Comparison of ENCODE assay signal across 1 cellular context in the genomic region with DNA sequence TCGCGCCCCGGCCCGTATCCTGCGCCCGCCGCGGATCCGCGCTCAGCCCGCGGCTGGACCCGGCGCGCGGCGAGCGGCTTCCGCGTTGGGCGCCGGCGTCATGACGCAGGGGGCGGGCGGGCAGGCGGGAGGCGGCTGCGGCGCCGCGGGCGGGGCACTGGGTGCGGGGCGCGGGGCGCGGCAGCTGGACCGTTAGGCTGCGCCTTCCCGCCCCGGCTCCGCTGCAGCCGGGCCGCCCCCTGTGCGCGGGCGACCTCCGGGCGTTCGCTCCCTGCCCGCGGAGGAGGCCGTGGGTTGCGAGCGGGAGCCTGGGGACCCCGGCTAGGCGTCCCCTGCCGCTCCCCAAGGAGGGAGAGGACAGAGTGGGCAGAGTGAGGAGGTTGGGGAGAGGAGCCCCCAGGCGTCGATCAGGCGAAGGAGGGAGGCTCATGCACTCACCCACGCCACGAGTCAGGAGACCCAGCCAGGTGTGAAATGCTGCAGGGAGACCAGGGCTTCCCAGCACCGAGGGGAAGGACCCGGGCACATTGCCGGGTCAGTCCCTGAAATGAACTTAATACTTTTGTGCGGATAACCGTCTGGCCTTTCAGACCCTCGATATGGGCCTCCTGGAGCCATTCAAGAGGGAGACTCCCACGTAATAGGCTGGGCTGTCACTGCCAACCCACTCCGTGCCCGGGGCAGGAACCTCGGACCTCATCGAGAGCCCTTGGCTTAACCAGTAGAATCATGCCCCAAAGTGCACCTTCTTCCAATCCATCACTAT.
TF ChIP-seq lines count a peak whose summit lies in the region.

A gene (minus strand): TSS at position 55 of the 766 bp plus-strand sequence. CDS start 252 bp downstream, outside the sequence.

TF ChIP-seq in K562, 482 proteins besides CTCF, POLR2A, EP300 and RAD21 (continued from another document and continues in another):
- TF ChIP-seq, protein P1, sequence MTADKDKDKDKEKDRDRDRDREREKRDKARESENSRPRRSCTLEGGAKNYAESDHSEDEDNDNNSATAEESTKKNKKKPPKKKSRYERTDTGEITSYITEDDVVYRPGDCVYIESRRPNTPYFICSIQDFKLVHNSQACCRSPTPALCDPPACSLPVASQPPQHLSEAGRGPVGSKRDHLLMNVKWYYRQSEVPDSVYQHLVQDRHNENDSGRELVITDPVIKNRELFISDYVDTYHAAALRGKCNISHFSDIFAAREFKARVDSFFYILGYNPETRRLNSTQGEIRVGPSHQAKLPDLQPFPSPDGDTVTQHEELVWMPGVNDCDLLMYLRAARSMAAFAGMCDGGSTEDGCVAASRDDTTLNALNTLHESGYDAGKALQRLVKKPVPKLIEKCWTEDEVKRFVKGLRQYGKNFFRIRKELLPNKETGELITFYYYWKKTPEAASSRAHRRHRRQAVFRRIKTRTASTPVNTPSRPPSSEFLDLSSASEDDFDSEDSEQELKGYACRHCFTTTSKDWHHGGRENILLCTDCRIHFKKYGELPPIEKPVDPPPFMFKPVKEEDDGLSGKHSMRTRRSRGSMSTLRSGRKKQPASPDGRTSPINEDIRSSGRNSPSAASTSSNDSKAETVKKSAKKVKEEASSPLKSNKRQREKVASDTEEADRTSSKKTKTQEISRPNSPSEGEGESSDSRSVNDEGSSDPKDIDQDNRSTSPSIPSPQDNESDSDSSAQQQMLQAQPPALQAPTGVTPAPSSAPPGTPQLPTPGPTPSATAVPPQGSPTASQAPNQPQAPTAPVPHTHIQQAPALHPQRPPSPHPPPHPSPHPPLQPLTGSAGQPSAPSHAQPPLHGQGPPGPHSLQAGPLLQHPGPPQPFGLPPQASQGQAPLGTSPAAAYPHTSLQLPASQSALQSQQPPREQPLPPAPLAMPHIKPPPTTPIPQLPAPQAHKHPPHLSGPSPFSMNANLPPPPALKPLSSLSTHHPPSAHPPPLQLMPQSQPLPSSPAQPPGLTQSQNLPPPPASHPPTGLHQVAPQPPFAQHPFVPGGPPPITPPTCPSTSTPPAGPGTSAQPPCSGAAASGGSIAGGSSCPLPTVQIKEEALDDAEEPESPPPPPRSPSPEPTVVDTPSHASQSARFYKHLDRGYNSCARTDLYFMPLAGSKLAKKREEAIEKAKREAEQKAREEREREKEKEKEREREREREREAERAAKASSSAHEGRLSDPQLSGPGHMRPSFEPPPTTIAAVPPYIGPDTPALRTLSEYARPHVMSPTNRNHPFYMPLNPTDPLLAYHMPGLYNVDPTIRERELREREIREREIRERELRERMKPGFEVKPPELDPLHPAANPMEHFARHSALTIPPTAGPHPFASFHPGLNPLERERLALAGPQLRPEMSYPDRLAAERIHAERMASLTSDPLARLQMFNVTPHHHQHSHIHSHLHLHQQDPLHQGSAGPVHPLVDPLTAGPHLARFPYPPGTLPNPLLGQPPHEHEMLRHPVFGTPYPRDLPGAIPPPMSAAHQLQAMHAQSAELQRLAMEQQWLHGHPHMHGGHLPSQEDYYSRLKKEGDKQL (CRISPR knock-in tag; IDR thresholded peaks at IDR 0.05; ENCODE audit: borderline replicate concordance), result 0 out of 2 replicates have a peak, but pooled peaks have one; percentile 89
- TF ChIP-seq ZNF584 (CRISPR knock-in tag; IDR thresholded peaks at IDR 0.05; ENCODE audit: low read depth) (no peak), CEBPG (CRISPR knock-in tag; IDR thresholded peaks at IDR 0.05) (no peak), CEBPG (tag; conservative IDR thresholded peaks at IDR 0.05 in 1 of 2, IDR thresholded peaks at IDR 0.05 in 1 of 2) (no peak), TEAD4 (IDR thresholded peaks at IDR 0.05; ENCODE audit: low read length) (0 out of 2 replicates have a peak, but pooled peaks have one; percentile 12), TEAD4 (CRISPR knock-in tag; IDR thresholded peaks at IDR 0.05; ENCODE audit: borderline replicate concordance) (no peak), IRF2 (CRISPR knock-in tag; IDR thresholded peaks at IDR 0.05) (no peak), FOSL1 (tag; conservative IDR thresholded peaks at IDR 0.05) (peak; percentile 44; the same call in 1 of the 2 replicates), ZNF41 (CRISPR knock-in tag; conservative IDR thresholded peaks at IDR 0.05) (no peak), ILF3 (IDR thresholded peaks at IDR 0.05; ENCODE audit: borderline replicate concordance) (no peak; the same call in 1 of the 2 replicates), ZNF431 (CRISPR knock-in tag; IDR thresholded peaks at IDR 0.05) (peak; percentile 78; the same call in 1 of the 2 replicates), RB1 (IDR thresholded peaks at IDR 0.05; ENCODE audit: low read depth) (peak; percentile 78; the same call in 1 of the 2 replicates), SREBF1 (IDR thresholded peaks at IDR 0.05; ENCODE audit: borderline replicate concordance, low read depth, low read length) (no peak), RAD51 (IDR thresholded peaks at IDR 0.05; ENCODE audit: borderline replicate concordance, low read depth) (no peak), HDAC6 (IDR thresholded peaks at IDR 0.05; ENCODE audit: low read depth, low read length) (no peak), FOXK2 (conservative IDR thresholded peaks at IDR 0.05 in 1 of 2, IDR thresholded peaks at IDR 0.05 in 1 of 2; ENCODE audit: low read depth in 2 of 2) (no peak), RUNX1 (IDR thresholded peaks at IDR 0.05; ENCODE audit: low read depth) (no peak), CBX2 (IDR thresholded peaks at IDR 0.05; ENCODE audit: insufficient read depth, low read length, poor library complexity, severe bottlenecking) (no peak), ZFP1 (CRISPR knock-in tag; IDR thresholded peaks at IDR 0.05) (no peak), ZNF12 (CRISPR knock-in tag; IDR thresholded peaks at IDR 0.05) (no peak), MAFF (IDR thresholded peaks at IDR 0.05; ENCODE audit: low read length) (no peak), POLR2G (IDR thresholded peaks at IDR 0.05; ENCODE audit: low read depth, low read length) (peak; percentile 85), RHOXF2B (CRISPR knock-in tag; conservative IDR thresholded peaks at IDR 0.05) (no peak), SMARCE1 (IDR thresholded peaks at IDR 0.05) (no peak), ZBTB1 (CRISPR knock-in tag; IDR thresholded peaks at IDR 0.05; ENCODE audit: borderline replicate concordance, low read depth) (peak; percentile 79), CEBPB (tag; IDR thresholded peaks at IDR 0.05) (no peak), DMBX1 (CRISPR knock-in tag; IDR thresholded peaks at IDR 0.05; ENCODE audit: borderline replicate concordance) (0 out of 2 replicates have a peak, but pooled peaks have one; percentile 71)
- TF ChIP-seq, protein P2, sequence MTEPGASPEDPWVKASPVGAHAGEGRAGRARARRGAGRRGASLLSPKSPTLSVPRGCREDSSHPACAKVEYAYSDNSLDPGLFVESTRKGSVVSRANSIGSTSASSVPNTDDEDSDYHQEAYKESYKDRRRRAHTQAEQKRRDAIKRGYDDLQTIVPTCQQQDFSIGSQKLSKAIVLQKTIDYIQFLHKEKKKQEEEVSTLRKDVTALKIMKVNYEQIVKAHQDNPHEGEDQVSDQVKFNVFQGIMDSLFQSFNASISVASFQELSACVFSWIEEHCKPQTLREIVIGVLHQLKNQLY (CRISPR knock-in tag; conservative IDR thresholded peaks at IDR 0.05), result no peak
- TF ChIP-seq, protein P3, sequence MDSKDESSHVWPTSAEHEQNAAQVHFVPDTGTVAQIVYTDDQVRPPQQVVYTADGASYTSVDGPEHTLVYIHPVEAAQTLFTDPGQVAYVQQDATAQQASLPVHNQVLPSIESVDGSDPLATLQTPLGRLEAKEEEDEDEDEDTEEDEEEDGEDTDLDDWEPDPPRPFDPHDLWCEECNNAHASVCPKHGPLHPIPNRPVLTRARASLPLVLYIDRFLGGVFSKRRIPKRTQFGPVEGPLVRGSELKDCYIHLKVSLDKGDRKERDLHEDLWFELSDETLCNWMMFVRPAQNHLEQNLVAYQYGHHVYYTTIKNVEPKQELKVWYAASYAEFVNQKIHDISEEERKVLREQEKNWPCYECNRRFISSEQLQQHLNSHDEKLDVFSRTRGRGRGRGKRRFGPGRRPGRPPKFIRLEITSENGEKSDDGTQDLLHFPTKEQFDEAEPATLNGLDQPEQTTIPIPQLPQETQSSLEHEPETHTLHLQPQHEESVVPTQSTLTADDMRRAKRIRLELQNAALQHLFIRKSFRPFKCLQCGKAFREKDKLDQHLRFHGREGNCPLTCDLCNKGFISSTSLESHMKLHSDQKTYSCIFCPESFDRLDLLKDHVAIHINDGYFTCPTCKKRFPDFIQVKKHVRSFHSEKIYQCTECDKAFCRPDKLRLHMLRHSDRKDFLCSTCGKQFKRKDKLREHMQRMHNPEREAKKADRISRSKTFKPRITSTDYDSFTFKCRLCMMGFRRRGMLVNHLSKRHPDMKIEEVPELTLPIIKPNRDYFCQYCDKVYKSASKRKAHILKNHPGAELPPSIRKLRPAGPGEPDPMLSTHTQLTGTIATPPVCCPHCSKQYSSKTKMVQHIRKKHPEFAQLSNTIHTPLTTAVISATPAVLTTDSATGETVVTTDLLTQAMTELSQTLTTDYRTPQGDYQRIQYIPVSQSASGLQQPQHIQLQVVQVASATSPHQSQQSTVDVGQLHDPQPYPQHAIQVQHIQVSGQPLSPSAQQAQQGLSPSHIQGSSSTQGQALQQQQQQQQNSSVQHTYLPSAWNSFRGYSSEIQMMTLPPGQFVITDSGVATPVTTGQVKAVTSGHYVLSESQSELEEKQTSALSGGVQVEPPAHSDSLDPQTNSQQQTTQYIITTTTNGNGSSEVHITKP (IDR thresholded peaks at IDR 0.05; ENCODE audit: partially characterized antibody), result no peak
- TF ChIP-seq, protein P4, sequence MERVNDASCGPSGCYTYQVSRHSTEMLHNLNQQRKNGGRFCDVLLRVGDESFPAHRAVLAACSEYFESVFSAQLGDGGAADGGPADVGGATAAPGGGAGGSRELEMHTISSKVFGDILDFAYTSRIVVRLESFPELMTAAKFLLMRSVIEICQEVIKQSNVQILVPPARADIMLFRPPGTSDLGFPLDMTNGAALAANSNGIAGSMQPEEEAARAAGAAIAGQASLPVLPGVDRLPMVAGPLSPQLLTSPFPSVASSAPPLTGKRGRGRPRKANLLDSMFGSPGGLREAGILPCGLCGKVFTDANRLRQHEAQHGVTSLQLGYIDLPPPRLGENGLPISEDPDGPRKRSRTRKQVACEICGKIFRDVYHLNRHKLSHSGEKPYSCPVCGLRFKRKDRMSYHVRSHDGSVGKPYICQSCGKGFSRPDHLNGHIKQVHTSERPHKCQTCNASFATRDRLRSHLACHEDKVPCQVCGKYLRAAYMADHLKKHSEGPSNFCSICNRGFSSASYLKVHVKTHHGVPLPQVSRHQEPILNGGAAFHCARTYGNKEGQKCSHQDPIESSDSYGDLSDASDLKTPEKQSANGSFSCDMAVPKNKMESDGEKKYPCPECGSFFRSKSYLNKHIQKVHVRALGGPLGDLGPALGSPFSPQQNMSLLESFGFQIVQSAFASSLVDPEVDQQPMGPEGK (CRISPR knock-in tag; IDR thresholded peaks at IDR 0.05; ENCODE audit: borderline replicate concordance), result no peak
- TF ChIP-seq, protein P5, sequence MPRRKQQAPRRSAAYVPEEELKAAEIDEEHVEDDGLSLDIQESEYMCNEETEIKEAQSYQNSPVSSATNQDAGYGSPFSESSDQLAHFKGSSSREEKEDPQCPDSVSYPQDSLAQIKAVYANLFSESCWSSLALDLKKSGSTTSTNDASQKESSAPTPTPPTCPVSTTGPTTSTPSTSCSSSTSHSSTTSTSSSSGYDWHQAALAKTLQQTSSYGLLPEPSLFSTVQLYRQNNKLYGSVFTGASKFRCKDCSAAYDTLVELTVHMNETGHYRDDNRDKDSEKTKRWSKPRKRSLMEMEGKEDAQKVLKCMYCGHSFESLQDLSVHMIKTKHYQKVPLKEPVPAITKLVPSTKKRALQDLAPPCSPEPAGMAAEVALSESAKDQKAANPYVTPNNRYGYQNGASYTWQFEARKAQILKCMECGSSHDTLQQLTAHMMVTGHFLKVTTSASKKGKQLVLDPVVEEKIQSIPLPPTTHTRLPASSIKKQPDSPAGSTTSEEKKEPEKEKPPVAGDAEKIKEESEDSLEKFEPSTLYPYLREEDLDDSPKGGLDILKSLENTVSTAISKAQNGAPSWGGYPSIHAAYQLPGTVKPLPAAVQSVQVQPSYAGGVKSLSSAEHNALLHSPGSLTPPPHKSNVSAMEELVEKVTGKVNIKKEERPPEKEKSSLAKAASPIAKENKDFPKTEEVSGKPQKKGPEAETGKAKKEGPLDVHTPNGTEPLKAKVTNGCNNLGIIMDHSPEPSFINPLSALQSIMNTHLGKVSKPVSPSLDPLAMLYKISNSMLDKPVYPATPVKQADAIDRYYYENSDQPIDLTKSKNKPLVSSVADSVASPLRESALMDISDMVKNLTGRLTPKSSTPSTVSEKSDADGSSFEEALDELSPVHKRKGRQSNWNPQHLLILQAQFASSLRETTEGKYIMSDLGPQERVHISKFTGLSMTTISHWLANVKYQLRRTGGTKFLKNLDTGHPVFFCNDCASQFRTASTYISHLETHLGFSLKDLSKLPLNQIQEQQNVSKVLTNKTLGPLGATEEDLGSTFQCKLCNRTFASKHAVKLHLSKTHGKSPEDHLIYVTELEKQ (CRISPR knock-in tag; IDR thresholded peaks at IDR 0.05), result no peak
- TF ChIP-seq, protein P6, sequence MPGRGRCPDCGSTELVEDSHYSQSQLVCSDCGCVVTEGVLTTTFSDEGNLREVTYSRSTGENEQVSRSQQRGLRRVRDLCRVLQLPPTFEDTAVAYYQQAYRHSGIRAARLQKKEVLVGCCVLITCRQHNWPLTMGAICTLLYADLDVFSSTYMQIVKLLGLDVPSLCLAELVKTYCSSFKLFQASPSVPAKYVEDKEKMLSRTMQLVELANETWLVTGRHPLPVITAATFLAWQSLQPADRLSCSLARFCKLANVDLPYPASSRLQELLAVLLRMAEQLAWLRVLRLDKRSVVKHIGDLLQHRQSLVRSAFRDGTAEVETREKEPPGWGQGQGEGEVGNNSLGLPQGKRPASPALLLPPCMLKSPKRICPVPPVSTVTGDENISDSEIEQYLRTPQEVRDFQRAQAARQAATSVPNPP (IDR thresholded peaks at IDR 0.05; ENCODE audit: borderline replicate concordance, insufficient read depth, insufficient read length), result no peak
- TF ChIP-seq, protein P7, sequence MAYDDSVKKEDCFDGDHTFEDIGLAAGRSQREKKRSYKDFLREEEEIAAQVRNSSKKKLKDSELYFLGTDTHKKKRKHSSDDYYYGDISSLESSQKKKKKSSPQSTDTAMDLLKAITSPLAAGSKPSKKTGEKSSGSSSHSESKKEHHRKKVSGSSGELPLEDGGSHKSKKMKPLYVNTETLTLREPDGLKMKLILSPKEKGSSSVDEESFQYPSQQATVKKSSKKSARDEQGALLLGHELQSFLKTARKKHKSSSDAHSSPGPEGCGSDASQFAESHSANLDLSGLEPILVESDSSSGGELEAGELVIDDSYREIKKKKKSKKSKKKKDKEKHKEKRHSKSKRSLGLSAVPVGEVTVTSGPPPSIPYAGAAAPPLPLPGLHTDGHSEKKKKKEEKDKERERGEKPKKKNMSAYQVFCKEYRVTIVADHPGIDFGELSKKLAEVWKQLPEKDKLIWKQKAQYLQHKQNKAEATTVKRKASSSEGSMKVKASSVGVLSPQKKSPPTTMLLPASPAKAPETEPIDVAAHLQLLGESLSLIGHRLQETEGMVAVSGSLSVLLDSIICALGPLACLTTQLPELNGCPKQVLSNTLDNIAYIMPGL (CRISPR knock-in tag; IDR thresholded peaks at IDR 0.05), result no peak
- TF ChIP-seq, protein P8, sequence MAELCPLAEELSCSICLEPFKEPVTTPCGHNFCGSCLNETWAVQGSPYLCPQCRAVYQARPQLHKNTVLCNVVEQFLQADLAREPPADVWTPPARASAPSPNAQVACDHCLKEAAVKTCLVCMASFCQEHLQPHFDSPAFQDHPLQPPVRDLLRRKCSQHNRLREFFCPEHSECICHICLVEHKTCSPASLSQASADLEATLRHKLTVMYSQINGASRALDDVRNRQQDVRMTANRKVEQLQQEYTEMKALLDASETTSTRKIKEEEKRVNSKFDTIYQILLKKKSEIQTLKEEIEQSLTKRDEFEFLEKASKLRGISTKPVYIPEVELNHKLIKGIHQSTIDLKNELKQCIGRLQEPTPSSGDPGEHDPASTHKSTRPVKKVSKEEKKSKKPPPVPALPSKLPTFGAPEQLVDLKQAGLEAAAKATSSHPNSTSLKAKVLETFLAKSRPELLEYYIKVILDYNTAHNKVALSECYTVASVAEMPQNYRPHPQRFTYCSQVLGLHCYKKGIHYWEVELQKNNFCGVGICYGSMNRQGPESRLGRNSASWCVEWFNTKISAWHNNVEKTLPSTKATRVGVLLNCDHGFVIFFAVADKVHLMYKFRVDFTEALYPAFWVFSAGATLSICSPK (IDR thresholded peaks at IDR 0.05; ENCODE audit: borderline replicate concordance), result no peak
